Comparison of ENCODE assay signal across 8 cellular contexts in the genomic region with DNA sequence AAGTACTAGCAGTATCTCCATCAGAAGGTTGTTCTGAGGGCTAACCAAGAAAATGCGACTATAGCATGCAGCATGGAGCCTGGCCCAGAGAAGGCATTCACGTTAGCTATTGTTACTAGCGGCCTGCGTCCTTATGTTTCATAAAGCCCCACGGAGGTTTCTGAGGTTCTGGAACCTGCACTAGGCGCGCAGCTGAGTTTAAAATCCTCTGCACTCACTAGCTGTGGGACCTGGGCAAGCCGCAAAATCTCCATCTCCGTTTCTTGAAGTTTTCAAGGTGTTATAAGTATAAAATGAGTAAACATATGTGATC. TPM values are rescaled to one million over a fixed set of nuclear protein-coding genes. Genes with fewer than 3 reads are reported as not detected.
A peak's percentile ranks its signal among the peaks of the same experiment; 100 is the strongest.
DNase-seq lines count a peak whose midpoint lies in the region; ATAC-seq and TF ChIP-seq lines count a peak whose summit lies in the region.

No MANE protein-coding gene starts in this region.

- H3K79me2 ChIP-seq in SU-DHL-6 (ENCODE audit: insufficient read depth, low read length): peaks cover 28% of the 10 kb centered on the region; the same call in 1 of the 2 replicates

- H3K36me3 ChIP-seq in SU-DHL-6 (ENCODE audit: low read length) (no peaks in the 10 kb centered on the region), ovary (no peaks in the 10 kb centered on the region)

- peaks cover 2% of the 10 kb centered on the region for H3K27me3 Mint-ChIP-seq in activated CD4-positive, alpha-beta T cell treated with anti-CD3 and anti-CD28 coated beads for 36 hours

- ATAC-seq in activated CD4-positive, alpha-beta T cell treated with anti-CD3 and anti-CD28 coated beads for 36 hours: no peak
- ATAC-seq in HG03175 (IDR thresholded peaks at IDR 0.05; ENCODE audit: unreplicated experiment): no peak

- no peaks in the 10 kb centered on the region for H3K9me3 Mint-ChIP-seq in activated CD4-positive, alpha-beta T cell treated with anti-CD3 and anti-CD28 coated beads for 36 hours (ENCODE audit: low read depth)

- H3K27me3 ChIP-seq in SU-DHL-6 (ENCODE audit: low read length) (no peaks in the 10 kb centered on the region), ovary (no peaks in the 10 kb centered on the region)

- H3K27ac ChIP-seq in SU-DHL-6 (ENCODE audit: low read depth, low read length) (no peak overlapping the region), ovary (peak overlapping the region in 1 of 2 donors; percentile 9)

- peak overlapping the region; percentile 90 for H3K4me3 Mint-ChIP-seq in activated CD4-positive, alpha-beta T cell treated with anti-CD3 and anti-CD28 coated beads for 36 hours

- TF ChIP-seq EP300 in ovary (IDR thresholded peaks at IDR 0.05): no peak

- H3F3A ChIP-seq in SU-DHL-6 (ENCODE audit: insufficient read depth): no peaks in the 10 kb centered on the region

- H3K4me3 ChIP-seq in SU-DHL-6 (ENCODE audit: insufficient read depth, low read length, poor library complexity, severe bottlenecking) (peak overlapping the region; percentile 55), ovary (peak overlapping the region; percentile 98)

- DNase-seq in activated CD4-positive, alpha-beta T cell treated with anti-CD3 and anti-CD28 coated beads for 36 hours: peak; percentile 39
- DNase-seq in activated CD4-positive, alpha-beta T cell treated with anti-CD3 and anti-CD28 coated beads, Interleukin-2, amount 50 U/mL, for 1 hour: no peak
- DNase-seq in fibroblast of gingiva (ENCODE audit: low read depth): peak; percentile 2
- peak in 3 of 5 donors; percentile 10 to 34 (median 33) for DNase-seq in ovary
- no peak for DNase-seq in NCI-H2107 (lab: John Stamatoyannopoulos, UW)
- DNase-seq in NOMO-1 (lab: John Stamatoyannopoulos, UW; ENCODE audit: unreplicated experiment in 2 of 2): no peak

- H4K20me1 ChIP-seq in SU-DHL-6 (ENCODE audit: low read depth, low read length): no peaks in the 10 kb centered on the region

- peaks cover 3% of the 10 kb centered on the region for H3K36me3 Mint-ChIP-seq in activated CD4-positive, alpha-beta T cell treated with anti-CD3 and anti-CD28 coated beads for 36 hours (ENCODE audit: low read depth)

- peak overlapping the region; percentile 42 for H3K27ac Mint-ChIP-seq in activated CD4-positive, alpha-beta T cell treated with anti-CD3 and anti-CD28 coated beads for 36 hours

- H3K9me2 ChIP-seq in SU-DHL-6 (replicated peaks; ENCODE audit: insufficient read depth, low read length): no peaks in the 10 kb centered on the region

- peaks cover 25% of the 10 kb centered on the region for H3K4me1 Mint-ChIP-seq in activated CD4-positive, alpha-beta T cell treated with anti-CD3 and anti-CD28 coated beads for 36 hours

- intact Hi-C loops in activated CD4-positive, alpha-beta T cell treated with anti-CD3 and anti-CD28 coated beads for 36 hours (cut with DNase I, micrococcal nuclease): loop anchor here (2.0 to 5.0 kb wide), 7 partner anchors 25 to 329 kb away; partner anchors contain the start of gene CISD2 (in 1 of the 2)
- intact Hi-C loops in ovary (cut with DNase I): loop anchor here in 1 of 4 donors (10.0 kb wide), 1 partner anchor 53 kb away; no protein-coding TSS in a partner anchor

- no peaks in the 10 kb centered on the region for H3K9me3 ChIP-seq in SU-DHL-6 (ENCODE audit: insufficient read depth, low read length)
- H3K9me3 ChIP-seq in ovary: no peaks in the 10 kb centered on the region

- peak overlapping the region; percentile 67 for H3K9ac ChIP-seq in SU-DHL-6 (ENCODE audit: low read length)

- TF ChIP-seq CTCF in SU-DHL-6 (IDR thresholded peaks at IDR 0.05; ENCODE audit: insufficient read depth, low read length, poor library complexity, severe bottlenecking) (no peak), ovary (IDR thresholded peaks at IDR 0.05) (no peak)

- peak overlapping the region; percentile 79 for H3K4me2 ChIP-seq in SU-DHL-6 (ENCODE audit: low read depth, low read length, poor library complexity, severe bottlenecking)

- POLR2A ChIA-PET in activated CD4-positive, alpha-beta T cell treated with anti-CD3 and anti-CD28 coated beads for 36 hours (lab: Charles Lee): interaction anchor here (0.6 to 1.9 kb wide), 7 partner anchors 48 to 131 kb away, joined by 3 to 15 read pairs (median 4); partner anchors contain the start of genes CISD2 and UBE2D3

- CTCF ChIA-PET in activated CD4-positive, alpha-beta T cell treated with anti-CD3 and anti-CD28 coated beads for 36 hours (lab: Charles Lee): interaction anchor here (0.7 to 1.7 kb wide), 4 partner anchors 9 to 338 kb away, joined by 3 to 6 read pairs (median 3); partner anchors contain the start of gene BDH2

- TF ChIP-seq POLR2A in ovary (IDR thresholded peaks at IDR 0.05): no peak

- WGBS in ovary, 3 donors: 0 to 2% (median 1%) methylated on average over 9 of the region's 9 CpGs

- H3K4me1 ChIP-seq in ovary (ENCODE audit: insufficient read depth): no peaks in the 10 kb centered on the region

- H2AFZ ChIP-seq in SU-DHL-6 (ENCODE audit: low read depth, low read length, severe bottlenecking): peak overlapping the region; percentile 94

RNA-seq across cellular contexts. Expression of gene MANBA, which starts 0.7 kb away (rescaled TPM):
- total RNA-seq in activated CD4-positive, alpha-beta T cell treated with anti-CD3 and anti-CD28 coated beads for 36 hours: 10 to 100 TPM; 12.0 to 13.3 TPM
- total RNA-seq in ovary: 10 to 100 TPM; 21.9 to 30.1 (median 24.5) TPM
- 10 to 100 TPM; 15.6 to 32.7 TPM for polyA plus RNA-seq in ovary

Comparison
In these comparisons a context has a peak if more than half of its experiments do, and no peak if none do; other contexts are left out.
1. DNase-seq: peak in activated CD4-positive, alpha-beta T cell treated with anti-CD3 and anti-CD28 coated beads for 36 hours (single experiment), fibroblast of gingiva (single experiment) and ovary (3 of 5); none in activated CD4-positive, alpha-beta T cell treated with anti-CD3 and anti-CD28 coated beads, Interleukin-2, amount 50 U/mL, for 1 hour (single experiment), NCI-H2107 (single experiment) and NOMO-1 (0 of 2).